19 cellular contexts compared by ENCODE assay signal in the genomic region with DNA sequence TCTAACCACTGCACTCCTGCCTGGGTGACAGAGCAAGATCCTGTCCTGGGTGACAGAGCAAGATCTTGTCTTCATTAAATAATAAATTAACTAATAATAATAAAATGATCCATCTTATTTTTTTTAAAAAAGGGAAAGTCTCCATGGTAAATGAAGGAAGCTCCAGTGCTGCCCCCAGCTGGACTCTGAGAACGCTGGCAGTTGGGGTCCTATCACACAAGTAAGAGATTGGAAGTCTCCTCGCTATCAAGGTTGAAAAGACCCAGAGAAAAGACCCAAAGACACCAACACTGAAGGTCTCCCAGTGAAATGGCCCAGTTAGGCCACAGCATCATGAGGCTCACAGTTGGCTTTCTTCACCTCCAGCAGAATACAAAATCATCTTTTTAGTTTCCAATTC. TPM values are rescaled to one million over a fixed set of nuclear protein-coding genes. Genes with fewer than 3 reads are reported as not detected.
DNase-seq lines count a peak whose midpoint lies in the region; ATAC-seq, FAIRE-seq and TF ChIP-seq lines count a peak whose summit lies in the region.
"Had no signal": no experiment of that assay in that cellular context is flagged by ENCODE, and none has a peak within 500 bp of the region (broad histone marks: within the 10 kb centered on the region; RNA-seq: fewer than 3 reads in every experiment).

No MANE protein-coding gene starts in this region.

- DNase-seq in AG09309 (ENCODE audit: low read depth) = no peak
- no peak for DNase-seq in H9
- no peak for DNase-seq in astrocyte of the spinal cord (ENCODE audit: low read depth, low spot score)
- peak in 22 of 42 donors; percentile 16 to 77 (median 30) for DNase-seq in head of caudate nucleus
- no peak for DNase-seq in CD8-positive, alpha-beta memory T cell
- no peak for DNase-seq in stimulated activated naive CD4-positive, alpha-beta T cell treated with Interleukin-2 at 50 U/mL for 16 hours (lab: John Stamatoyannopoulos, UW)
- no peak for DNase-seq in RCC 7860 (ENCODE audit: low spot score)
- DNase-seq: activated CD8-positive, alpha-beta T cell treated with anti-CD3 and anti-CD28 coated beads for 36 hours; AML-193; cortex of kidney; DMS 273 treated with DMSO at 0.1 percent for 48 hours; erythroblast; lower lobe of right lung; naive thymus-derived CD8-positive, alpha-beta T cell; NCI-H1930; NCI-H510A treated with DMSO at 0.1 percent for 48 hours; PC-3; stimulated activated CD4-positive, alpha-beta T cell treated with anti-CD3 and anti-CD28 coated beads, Interleukin-15, amount 100 ng/mL, for 24 hours had no signal

- H3T11ph ChIP-seq in H9 (ENCODE audit: low read length) = no peak overlapping the region

- peak; percentile 22 for TF ChIP-seq CTCF in AG09309 (IDR thresholded peaks at IDR 0.05; ENCODE audit: control insufficient read depth, insufficient read depth, low read depth, low read length, missing control alignments)
- peak; percentile 62 for TF ChIP-seq CTCF in H9 (conservative IDR thresholded peaks at IDR 0.05)
- peak; percentile 40 for TF ChIP-seq CTCF in astrocyte of the spinal cord (IDR thresholded peaks at IDR 0.05; ENCODE audit: low read depth, low read length)

- CTCF ChIA-PET in CD8-positive, alpha-beta memory T cell (lab: Charles Lee) = interaction anchor here (1.2 kb wide), 1 partner anchor 10 kb away, joined by 3 read pairs; no protein-coding TSS in a partner anchor

- H4K5ac ChIP-seq in H9 (ENCODE audit: insufficient read length, low read depth, low read length) = no peak overlapping the region

- no peak overlapping the region for H3K56ac ChIP-seq in H9 (ENCODE audit: insufficient read length, low read depth, low read length)

- no peak overlapping the region for H2BK15ac ChIP-seq in H9 (ENCODE audit: low read depth, low read length)

- H3K4ac ChIP-seq in H9 (ENCODE audit: low read depth, low read length) = no peak overlapping the region

- H3K9me3 Mint-ChIP-seq in H9 = no peaks in the 10 kb centered on the region
- H3K9me3 Mint-ChIP-seq in CD8-positive, alpha-beta memory T cell = no peaks in the 10 kb centered on the region
- H3K9me3 Mint-ChIP-seq: activated CD8-positive, alpha-beta T cell treated with anti-CD3 and anti-CD28 coated beads for 36 hours; naive thymus-derived CD8-positive, alpha-beta T cell had no signal

- no peaks in the 10 kb centered on the region for H3K36me3 ChIP-seq in CD8-positive, alpha-beta memory T cell (ENCODE audit: insufficient read depth, low read length)
- H3K36me3 ChIP-seq: lower lobe of right lung had no signal

- no peak overlapping the region for H3K14ac ChIP-seq in H9 (ENCODE audit: insufficient read depth, low read length)

- no peaks in the 10 kb centered on the region for H3K27me3 ChIP-seq in H9 (ENCODE audit: insufficient read depth, low read length)
- no peaks in the 10 kb centered on the region for H3K27me3 ChIP-seq in CD8-positive, alpha-beta memory T cell (ENCODE audit: insufficient read depth, low read length, poor library complexity, severe bottlenecking)

- H3K4me1 ChIP-seq in H9 (ENCODE audit: insufficient read depth, low read length) = no peaks in the 10 kb centered on the region
- peaks cover 14% of the 10 kb centered on the region for H3K4me1 ChIP-seq in CD8-positive, alpha-beta memory T cell (ENCODE audit: insufficient read depth, low read length)
- H3K4me1 ChIP-seq: lower lobe of right lung had no signal

- no peak overlapping the region for H3K27ac Mint-ChIP-seq in H9
- H3K27ac Mint-ChIP-seq in CD8-positive, alpha-beta memory T cell = no peak overlapping the region
- H3K27ac Mint-ChIP-seq: activated CD8-positive, alpha-beta T cell treated with anti-CD3 and anti-CD28 coated beads for 36 hours had no signal

- H4K91ac ChIP-seq in H9 (ENCODE audit: insufficient read length, low read depth, low read length) = no peak overlapping the region

- no peak overlapping the region for H3K18ac ChIP-seq in H9 (ENCODE audit: insufficient read length, low read depth, low read length)

- no peak overlapping the region for H3K4me2 ChIP-seq in H9 (ENCODE audit: insufficient read depth, insufficient read length, low read length)

- no peak overlapping the region for H3K4me3 ChIP-seq in AG09309 (ENCODE audit: control insufficient read depth, low read depth, low read length)
- no peak overlapping the region for H3K4me3 ChIP-seq in astrocyte of the spinal cord (ENCODE audit: low read depth, low read length)
- no peak overlapping the region for H3K4me3 ChIP-seq in CD8-positive, alpha-beta memory T cell (ENCODE audit: low read length)
- H3K4me3 ChIP-seq: lower lobe of right lung had no signal

- H3K4me3 Mint-ChIP-seq in H9 = no peak overlapping the region
- H3K4me3 Mint-ChIP-seq in CD8-positive, alpha-beta memory T cell = no peak overlapping the region
- H3K4me3 Mint-ChIP-seq: activated CD8-positive, alpha-beta T cell treated with anti-CD3 and anti-CD28 coated beads for 36 hours; naive thymus-derived CD8-positive, alpha-beta T cell had no signal

- peaks cover 0 to 2% of the 10 kb centered on the region in 2 experiments; a peak in 1 of 4 replicates for H3K4me1 Mint-ChIP-seq in H9
- H3K4me1 Mint-ChIP-seq in CD8-positive, alpha-beta memory T cell = peaks cover 13 to 14% (median 14%) of the 10 kb centered on the region in 3 donors

- H4K8ac ChIP-seq in H9 (replicated peaks; ENCODE audit: insufficient read length, low read depth, low read length) = no peak overlapping the region

- no peaks in the 10 kb centered on the region for H3K79me1 ChIP-seq in H9 (ENCODE audit: insufficient read depth, low read depth, low read length, poor library complexity, severe bottlenecking)

- no peak overlapping the region for H2BK20ac ChIP-seq in H9 (ENCODE audit: low read depth, low read length, poor library complexity, severe bottlenecking)

- H2BK5ac ChIP-seq in H9 (ENCODE audit: insufficient read length, low read length) = no peak overlapping the region

- no peak overlapping the region for H2AFZ ChIP-seq in H9 (ENCODE audit: low read length)

- no peak for ATAC-seq in GM19452 (IDR thresholded peaks at IDR 0.05; ENCODE audit: unreplicated experiment)
- ATAC-seq: activated CD8-positive, alpha-beta T cell treated with anti-CD3 and anti-CD28 coated beads for 36 hours; lower lobe of right lung; naive thymus-derived CD8-positive, alpha-beta T cell; PC-3 had no signal

- no peak overlapping the region for H3K9ac ChIP-seq in H9 (ENCODE audit: extremely low read depth, insufficient read length, low read length)

- H2BK12ac ChIP-seq in H9 (ENCODE audit: insufficient read length, low read depth, low read length) = no peak overlapping the region

- no peaks in the 10 kb centered on the region; the same call in 1 of the 2 replicates for H3K27me3 Mint-ChIP-seq in H9 (ENCODE audit: low read depth)
- H3K27me3 Mint-ChIP-seq in CD8-positive, alpha-beta memory T cell = no peaks in the 10 kb centered on the region
- H3K27me3 Mint-ChIP-seq: activated CD8-positive, alpha-beta T cell treated with anti-CD3 and anti-CD28 coated beads for 36 hours had no signal

- POLR2A ChIA-PET in CD8-positive, alpha-beta memory T cell (lab: Charles Lee) = interaction anchor here (1.2 kb wide), 1 partner anchor 13 kb away, joined by 3 read pairs; no protein-coding TSS in a partner anchor

- H2AK5ac ChIP-seq in H9 (ENCODE audit: insufficient read length, low read length) = no peak overlapping the region

- H3K23me2 ChIP-seq in H9 (ENCODE audit: insufficient read length, low read depth, low read length, poor library complexity, severe bottlenecking) = no peaks in the 10 kb centered on the region

- H3K36me3 Mint-ChIP-seq in H9 (ENCODE audit: insufficient read depth in 1 of 3, low read depth in 3 of 3) = no peaks in the 10 kb centered on the region
- no peaks in the 10 kb centered on the region for H3K36me3 Mint-ChIP-seq in CD8-positive, alpha-beta memory T cell
- H3K36me3 Mint-ChIP-seq: naive thymus-derived CD8-positive, alpha-beta T cell had no signal

- no peaks in the 10 kb centered on the region for H3K9me3 ChIP-seq in H9 (ENCODE audit: control insufficient read depth, low read depth, low read length)
- no peaks in the 10 kb centered on the region for H3K9me3 ChIP-seq in CD8-positive, alpha-beta memory T cell (ENCODE audit: low read length)
- H3K9me3 ChIP-seq: lower lobe of right lung had no signal

- H3K79me2 ChIP-seq in H9 (ENCODE audit: insufficient read depth, low read length) = no peaks in the 10 kb centered on the region

- no peak overlapping the region for H2BK120ac ChIP-seq in H9 (ENCODE audit: low read depth, low read length, poor library complexity, severe bottlenecking)

- no peak overlapping the region for H3K27ac ChIP-seq in H9 (ENCODE audit: insufficient read length, low read depth, low read length)
- H3K27ac ChIP-seq in CD8-positive, alpha-beta memory T cell (ENCODE audit: low read depth, low read length) = no peak overlapping the region
- H3K27ac ChIP-seq: lower lobe of right lung had no signal

- FAIRE-seq in RCC 7860 (lab: Jason Lieb, UNC) = no peak

- WGBS in H9 (ENCODE audit: extremely low coverage, insufficient read length, low lambda C conversion rate) = no CpG with 5 or more reads among the region's 2 CpGs

- H3K23ac ChIP-seq in H9 (ENCODE audit: insufficient read length, low read depth, low read length) = no peak overlapping the region

- no peaks in the 10 kb centered on the region for H4K20me1 ChIP-seq in H9 (ENCODE audit: control insufficient read depth, insufficient read depth, insufficient read length)

- intact Hi-C loops in head of caudate nucleus (cut with DNase I) = no loop called here

- in situ Hi-C loops in astrocyte of the spinal cord (cut with HindIII; ENCODE audit: low sequenced_read_pairs) = no loop called here

RNA-seq across cellular contexts. Expression of gene C10orf67, which starts 13.8 kb away (rescaled TPM):
- total RNA-seq in H9 (2021) = not detected in 2 replicates
- not detected for total RNA-seq in CD8-positive, alpha-beta memory T cell
- 0.26 TPM for polyA plus RNA-seq in CD8-positive, alpha-beta memory T cell
- polyA plus RNA-seq: naive thymus-derived CD8-positive, alpha-beta T cell had no signal

Comparison
In these comparisons a context has a peak if more than half of its experiments do, and no peak if none do; other contexts are left out.
1. DNase-seq: peak in head of caudate nucleus (22 of 42); none in AG09309 (single experiment), H9 (single experiment), astrocyte of the spinal cord (single experiment), CD8-positive, alpha-beta memory T cell (0 of 5), stimulated activated naive CD4-positive, alpha-beta T cell treated with Interleukin-2 at 50 U/mL for 16 hours (single experiment) and RCC 7860 (single experiment).
2. Peak in every context shown above with its lines, with median percentiles within 50 percentile points of each other: CTCF ChIP-seq.